ENCODE assay signal across 1 cellular context in genomic region chr2:217978536-217979150, GRCh38.
A peak's percentile ranks its signal among the peaks of the same experiment; 100 is the strongest.
TF ChIP-seq lines count a peak whose summit lies in the region.

No MANE protein-coding gene starts in this region.

TF ChIP-seq in H1, 55 proteins besides CTCF, POLR2A, EP300 and RAD21:
- TF ChIP-seq SIN3A (conservative IDR thresholded peaks at IDR 0.05 in 1 of 2, IDR thresholded peaks at IDR 0.05 in 1 of 2; ENCODE audit: low read depth in 1 of 2, low read length in 2 of 2) (peak; percentile 59 to 72; a peak in 2 of 4 replicates), USF2 (IDR thresholded peaks at IDR 0.05; ENCODE audit: low read length) (no peak), EZH2 (IDR thresholded peaks at IDR 0.05; ENCODE audit: low read depth, low read length, severe bottlenecking) (no peak), TEAD4 (IDR thresholded peaks at IDR 0.05; ENCODE audit: low read depth, low read length) (0 out of 2 replicates have a peak, but pooled peaks have one; percentile 5), SIX5 (IDR thresholded peaks at IDR 0.05; ENCODE audit: low read depth, low read length) (no peak), CHD1 (IDR thresholded peaks at IDR 0.05; ENCODE audit: low read depth, low read length) (no peak), KDM5A (IDR thresholded peaks at IDR 0.05; ENCODE audit: low read length) (no peak), RFX5 (IDR thresholded peaks at IDR 0.05; ENCODE audit: borderline replicate concordance, low read depth, low read length) (no peak), HDAC6 (IDR thresholded peaks at IDR 0.05; ENCODE audit: low read depth, low read length) (no peak), CHD2 (IDR thresholded peaks at IDR 0.05; ENCODE audit: low read length) (0 out of 2 replicates have a peak, but pooled peaks have one; percentile 32), BCL11A (IDR thresholded peaks at IDR 0.05; ENCODE audit: low read depth in 2 of 2, low read length in 2 of 2) (no peak), ZNF274 (IDR thresholded peaks at IDR 0.05; ENCODE audit: borderline replicate concordance, extremely low read depth, low read length) (no peak), SUZ12 (IDR thresholded peaks at IDR 0.05; ENCODE audit: low read length) (no peak; the same call in 1 of the 2 replicates), CBX8 (IDR thresholded peaks at IDR 0.05; ENCODE audit: borderline replicate concordance, low read depth, low read length) (no peak), SRF (IDR thresholded peaks at IDR 0.05; ENCODE audit: low read depth, low read length) (no peak), CHD7 (IDR thresholded peaks at IDR 0.05; ENCODE audit: insufficient replicate concordance, low read length) (no peak), TAF1 (IDR thresholded peaks at IDR 0.05; ENCODE audit: low read depth, low read length) (0 out of 2 replicates have a peak, but pooled peaks have one; percentile 38), PHF8 (conservative IDR thresholded peaks at IDR 0.05; ENCODE audit: low read depth, low read length) (peak; percentile 33; the same call in 1 of the 2 replicates), E2F6 (IDR thresholded peaks at IDR 0.05) (0 out of 2 replicates have a peak, but pooled peaks have one; percentile 28), BACH1 (IDR thresholded peaks at IDR 0.05; ENCODE audit: low read length) (no peak), CTBP2 (IDR thresholded peaks at IDR 0.05; ENCODE audit: borderline replicate concordance, insufficient read depth, insufficient read length, low read length) (peak; percentile 83), POU5F1 (IDR thresholded peaks at IDR 0.05; ENCODE audit: low read depth, low read length) (no peak), KDM4A (IDR thresholded peaks at IDR 0.05; ENCODE audit: low read depth, low read length, severe bottlenecking) (peak; percentile 43), SAP30 (IDR thresholded peaks at IDR 0.05; ENCODE audit: insufficient read depth, insufficient replicate concordance, low read length) (no peak), SP4 (IDR thresholded peaks at IDR 0.05; ENCODE audit: low read length) (no peak), NANOG (IDR thresholded peaks at IDR 0.05; ENCODE audit: insufficient read depth, low read depth, low read length, poor library complexity, severe bottlenecking) (no peak), CBX5 (IDR thresholded peaks at IDR 0.05; ENCODE audit: low read depth, low read length) (no peak), SP2 (IDR thresholded peaks at IDR 0.05; ENCODE audit: low read length) (no peak), EGR1 (IDR thresholded peaks at IDR 0.05; ENCODE audit: borderline replicate concordance, low read depth, low read length) (peak; percentile 64; the same call in 1 of the 2 replicates), RNF2 (IDR thresholded peaks at IDR 0.05; ENCODE audit: borderline replicate concordance, low read depth, low read length, missing control alignments, poor library complexity, severe bottlenecking) (no peak), GTF2F1 (IDR thresholded peaks at IDR 0.05; ENCODE audit: borderline replicate concordance, low read depth, low read length) (no peak), JUND (IDR thresholded peaks at IDR 0.05; ENCODE audit: low read length) (no peak), KDM1A (IDR thresholded peaks at IDR 0.05; ENCODE audit: borderline replicate concordance, low read length) (no peak), ATF2 (IDR thresholded peaks at IDR 0.05; ENCODE audit: low read length) (no peak), CEBPB (IDR thresholded peaks at IDR 0.05; ENCODE audit: low read depth, low read length) (no peak), ASH2L (IDR thresholded peaks at IDR 0.05; ENCODE audit: low read length) (peak; percentile 93), RXRA (IDR thresholded peaks at IDR 0.05; ENCODE audit: insufficient read depth, low read depth, low read length) (0 out of 2 replicates have a peak, but pooled peaks have one; percentile 2), HDAC2 (IDR thresholded peaks at IDR 0.05; ENCODE audit: borderline replicate concordance in 1 of 2, low read depth in 2 of 2, low read length in 2 of 2) (0 out of 4 replicates have a peak, but pooled peaks of 1 of the 2 experiments have one; percentile 60), GABPA (IDR thresholded peaks at IDR 0.05; ENCODE audit: borderline replicate concordance, insufficient read depth, low read length) (no peak), BRCA1 (IDR thresholded peaks at IDR 0.05; ENCODE audit: low read depth, low read length) (no peak), POLR2AphosphoS5 (IDR thresholded peaks at IDR 0.05; ENCODE audit: low read depth, low read length) (no peak), TAF7 (optimal IDR thresholded peaks at IDR 0.05; ENCODE audit: borderline replicate concordance, low read depth, low read length) (no peak), SIRT6 (IDR thresholded peaks at IDR 0.05; ENCODE audit: low read length) (no peak), CREB1 (IDR thresholded peaks at IDR 0.05) (no peak), NRF1 (IDR thresholded peaks at IDR 0.05; ENCODE audit: low read depth, low read length) (no peak), MAFK (IDR thresholded peaks at IDR 0.05; ENCODE audit: low read depth, low read length) (no peak), YY1 (IDR thresholded peaks at IDR 0.05; ENCODE audit: low read depth, low read length) (no peak), SP1 (IDR thresholded peaks at IDR 0.05; ENCODE audit: low read depth, low read length) (no peak), TBP (IDR thresholded peaks at IDR 0.05; ENCODE audit: low read depth, low read length) (no peak), JUN (IDR thresholded peaks at IDR 0.05; ENCODE audit: low read depth, low read length) (no peak), MAX (IDR thresholded peaks at IDR 0.05) (0 out of 2 replicates have a peak, but pooled peaks have one; percentile 32), FOSL1 (IDR thresholded peaks at IDR 0.05; ENCODE audit: insufficient read depth, low read depth, low read length) (no peak), TCF12 (IDR thresholded peaks at IDR 0.05; ENCODE audit: low read depth, low read length) (no peak), RBBP5 (IDR thresholded peaks at IDR 0.05; ENCODE audit: borderline replicate concordance, low read depth, low read length) (peak; percentile 27; the same call in 1 of the 2 replicates)
- TF ChIP-seq, protein P1, sequence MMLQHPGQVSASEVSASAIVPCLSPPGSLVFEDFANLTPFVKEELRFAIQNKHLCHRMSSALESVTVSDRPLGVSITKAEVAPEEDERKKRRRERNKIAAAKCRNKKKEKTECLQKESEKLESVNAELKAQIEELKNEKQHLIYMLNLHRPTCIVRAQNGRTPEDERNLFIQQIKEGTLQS (IDR thresholded peaks at IDR 0.05; ENCODE audit: insufficient read depth, low read depth, low read length), result no peak
